ENCODE assay signal across 8 cellular contexts in genomic region chr17:79840204-79840988, GRCh38. TPM values are rescaled to one million over a fixed set of nuclear protein-coding genes. Genes with fewer than 3 reads are reported as not detected.
A peak's percentile ranks its signal among the peaks of the same experiment; 100 is the strongest.
DNase-seq lines count a peak whose midpoint lies in the region; ATAC-seq, FAIRE-seq and TF ChIP-seq lines count a peak whose summit lies in the region.

No MANE protein-coding gene starts in this region.

- no TSS peak for BruUV-seq in PC-9 (replicated peaks; lab: Mats Ljungman, UMichigan)

- H3K9me3 Mint-ChIP-seq in memory B cell, result no peaks in the 10 kb centered on the region

- H4K20me1 ChIP-seq in PC-9 (ENCODE audit: insufficient read depth), result peaks cover 19% of the 10 kb centered on the region

- no peaks in the 10 kb centered on the region for H3K9me3 ChIP-seq in PC-9 (ENCODE audit: insufficient read depth, low read depth)

- peaks cover 12% of the 10 kb centered on the region for H3K27me3 Mint-ChIP-seq in memory B cell

- H3K4me2 ChIP-seq in PC-9, result peak overlapping the region; percentile 61

- H3K27me3 ChIP-seq in PC-9 (ENCODE audit: insufficient read depth, low read depth), result peaks cover 4% of the 10 kb centered on the region; the same call in 1 of the 2 replicates

- H3K4me3 ChIP-seq in GM12865 (ENCODE audit: low read depth, low read length), result peak overlapping the region; percentile 65
- H3K4me3 ChIP-seq in PC-9, result peak overlapping the region; percentile 54; the same call in 1 of the 2 replicates
- H3K4me3 ChIP-seq in choroid plexus epithelial cell (ENCODE audit: low read depth, low read length), result no peak overlapping the region

- H3K27ac Mint-ChIP-seq in memory B cell, result peak overlapping the region; percentile 94

- peaks cover 15% of the 10 kb centered on the region for H3K4me1 ChIP-seq in PC-9 (replicated peaks; ENCODE audit: insufficient read depth)

- TF ChIP-seq CTCF in GM12865 (IDR thresholded peaks at IDR 0.05; ENCODE audit: insufficient read depth, low read depth, low read length, missing control alignments) (no peak), PC-9 (conservative IDR thresholded peaks at IDR 0.05) (no peak), choroid plexus epithelial cell (conservative IDR thresholded peaks at IDR 0.05; ENCODE audit: low read depth, low read length) (peak; percentile 21)

- DNase-seq in GM12865 (ENCODE audit: low read depth), result peak; percentile 14
- DNase-seq in PC-9, result peak in 1 of 2 experiments; percentile 27
- DNase-seq in choroid plexus epithelial cell (ENCODE audit: low read depth), result peak; percentile 55
- DNase-seq in memory B cell (ENCODE audit: low spot score in 2 of 2), result peak in 1 of 2 donors; percentile 47
- peak; percentile 75 for DNase-seq in ureter (ENCODE audit: low spot score)
- no peak for DNase-seq in H54 (ENCODE audit: insufficient read length, low spot score)
- DNase-seq in stimulated activated CD4-positive, alpha-beta T cell treated with anti-CD3 and anti-CD28 coated beads, Interleukin-2, amount 100 ng/mL, for 48 hours, result no peak

- H3K4me1 Mint-ChIP-seq in memory B cell, result peaks cover 20% of the 10 kb centered on the region

- ATAC-seq in memory B cell (ENCODE audit: low read depth) (no peak), GM18502 (IDR thresholded peaks at IDR 0.05; ENCODE audit: poor library complexity, unreplicated experiment) (no peak)

- H3K9me2 ChIP-seq in PC-9 (ENCODE audit: insufficient read depth), result no peaks in the 10 kb centered on the region

- no peak for FAIRE-seq in H54 (lab: Jason Lieb, UNC)

- intact Hi-C loops in PC-9 (cut with micrococcal nuclease; ENCODE audit: unreplicated experiment), result loop anchor here (1.0 kb wide), 1 partner anchor 76 kb away; no protein-coding TSS in a partner anchor

- 0 out of 2 replicates have a peak overlapping the region, but pooled peaks have one; percentile 39 for H2AFZ ChIP-seq in PC-9

- CTCF ChIA-PET in PC-9 (lab: Charles Lee), result interaction anchor here (0.6 to 1.2 kb wide), 4 partner anchors 30 to 160 kb away, joined by 3 to 9 read pairs (median 4); no protein-coding TSS in a partner anchor

- H3K27ac ChIP-seq in PC-9, result peak overlapping the region; percentile 83

- POLR2A ChIA-PET in PC-9 (lab: Charles Lee; ENCODE audit: unreplicated experiment), result interaction anchor here (0.5 to 0.9 kb wide), 2 partner anchors 10 to 46 kb away, joined by 3 to 4 read pairs; no protein-coding TSS in a partner anchor

- H3K36me3 ChIP-seq in PC-9 (ENCODE audit: low read depth), result no peaks in the 10 kb centered on the region

- no peak for TF ChIP-seq POLR2A in H54 (IDR thresholded peaks at IDR 0.05; ENCODE audit: low read depth, low read length)

- peaks cover 32% of the 10 kb centered on the region for H3K79me2 ChIP-seq in PC-9 (ENCODE audit: low read depth)

- peaks cover 4% of the 10 kb centered on the region for H3K36me3 Mint-ChIP-seq in memory B cell

- H3F3A ChIP-seq in PC-9 (ENCODE audit: insufficient read depth, low read depth), result peaks cover 21% of the 10 kb centered on the region; the same call in 1 of the 2 replicates

- H3K4me3 Mint-ChIP-seq in memory B cell, result peak overlapping the region; percentile 99

RNA-seq across cellular contexts. Expression of gene CBX4, which starts 1.2 kb away (rescaled TPM):
- total RNA-seq in PC-9 (2021), result 32.0 and 33.1 TPM in 2 replicates
- total RNA-seq in ureter, result 36.7 TPM

RNA-seq across cellular contexts. Expression of gene CBX8, which starts 43.5 kb away (rescaled TPM):
- 14.2 and 15.5 TPM in 2 replicates for total RNA-seq in PC-9 (2021)
- 6.5 TPM for total RNA-seq in ureter

Comparison
In these comparisons a context has a peak if more than half of its experiments do, and no peak if none do; other contexts are left out.
1. DNase-seq: peak in GM12865 (single experiment), choroid plexus epithelial cell (single experiment) and ureter (single experiment); none in H54 (single experiment) and stimulated activated CD4-positive, alpha-beta T cell treated with anti-CD3 and anti-CD28 coated beads, Interleukin-2, amount 100 ng/mL, for 48 hours (0 of 2).